33 cellular contexts compared by ENCODE assay signal in genomic region chr2:164860694-164861042, GRCh38. TPM values are rescaled to one million over a fixed set of nuclear protein-coding genes. Genes with fewer than 3 reads are reported as not detected.
A peak's percentile ranks its signal among the peaks of the same experiment; 100 is the strongest.
DNase-seq lines count a peak whose midpoint lies in the region; ATAC-seq, FAIRE-seq and TF ChIP-seq lines count a peak whose summit lies in the region.
"Had no signal": no experiment of that assay in that cellular context is flagged by ENCODE, and none has a peak within 500 bp of the region (broad histone marks: within the 10 kb centered on the region; RNA-seq: fewer than 3 reads in every experiment).

No MANE protein-coding gene starts in this region.

- peak overlapping the region; percentile 30 for H3K27ac Mint-ChIP-seq in Calu3 (ENCODE audit: unreplicated experiment)
- H3K27ac Mint-ChIP-seq: B cell; CD14-positive monocyte; CD4-positive, alpha-beta memory T cell; CD4-positive, alpha-beta T cell; CD4-positive, CD25-positive, alpha-beta regulatory T cell; CD8-positive, alpha-beta memory T cell; CD8-positive, alpha-beta T cell had no signal

- POLR2A ChIA-PET in HepG2 (lab: Yijun Ruan, JAX), result interaction anchor here (1.3 to 6.7 kb wide), 5 partner anchors 16 to 50 kb away, joined by 3 to 71 read pairs (median 9); partner anchors contain the start of gene COBLL1

- no peak for TF ChIP-seq RAD21 in HepG2 (CRISPR knock-in tag; IDR thresholded peaks at IDR 0.05)

- H3K4me3 Mint-ChIP-seq in Calu3 (ENCODE audit: low read depth, unreplicated experiment), result no peak overlapping the region
- H3K4me3 Mint-ChIP-seq: B cell; CD14-positive monocyte; CD4-positive, alpha-beta memory T cell; CD4-positive, alpha-beta T cell; CD4-positive, CD25-positive, alpha-beta regulatory T cell; CD8-positive, alpha-beta memory T cell; CD8-positive, alpha-beta T cell had no signal

- H3K27ac ChIP-seq in HepG2 (ENCODE audit: extremely low read length, insufficient read depth, low read length), result peak overlapping the region; percentile 65
- H3K27ac ChIP-seq in right lobe of liver, result no peak overlapping the region
- H3K27ac ChIP-seq in kidney (ENCODE audit: low read depth in 2 of 2, low read length in 2 of 2), result peak overlapping the region; percentile 5 to 38
- H3K27ac ChIP-seq: 22Rv1; A549; BLaER1; BLaER1 treated with 17β-estradiol and CSF1 and Interleukin-3, amounts not matched to agents 10 nM and 100 nM; C4-2B had no signal

- FAIRE-seq in HepG2 (lab: Jason Lieb, UNC) (no peak), kidney (lab: Jason Lieb, UNC) (no peak)
- FAIRE-seq: A549, D721Med had no signal

- H3K36me3 Mint-ChIP-seq in Calu3 (ENCODE audit: insufficient read depth, unreplicated experiment), result no peaks in the 10 kb centered on the region
- H3K36me3 Mint-ChIP-seq: CD14-positive monocyte; CD4-positive, alpha-beta memory T cell; CD4-positive, CD25-positive, alpha-beta regulatory T cell; CD8-positive, alpha-beta memory T cell; CD8-positive, alpha-beta T cell had no signal

- H3K36me3 ChIP-seq in HepG2 (replicated peaks in 1 of 2; ENCODE audit: control insufficient read depth in 1 of 2, insufficient read depth in 2 of 2, low read length in 2 of 2) (no peaks in the 10 kb centered on the region), right lobe of liver (no peaks in the 10 kb centered on the region), kidney (ENCODE audit: control insufficient read depth in 1 of 2, insufficient read depth in 2 of 2, low read length in 2 of 2) (no peaks in the 10 kb centered on the region)
- H3K36me3 ChIP-seq: BE2C; BLaER1; BLaER1 treated with 17β-estradiol and CSF1 and Interleukin-3, amounts not matched to agents 10 nM and 100 nM had no signal

- TF ChIP-seq POLR2A in HepG2 (IDR thresholded peaks at IDR 0.05; ENCODE audit: insufficient read depth in 1 of 2, low read depth in 2 of 2, low read length in 2 of 2) (no peak), right lobe of liver (IDR thresholded peaks at IDR 0.05) (no peak)

- H3K4me2 ChIP-seq in HepG2 (ENCODE audit: low read depth, low read length), result 0 out of 2 replicates have a peak overlapping the region, but pooled peaks have one; percentile 1
- H3K4me2 ChIP-seq: A549; BLaER1; BLaER1 treated with 17β-estradiol and CSF1 and Interleukin-3, amounts not matched to agents 10 nM and 100 nM had no signal

- H3K9me3 ChIP-seq in HepG2 (ENCODE audit: low read length) (no peaks in the 10 kb centered on the region), right lobe of liver (no peaks in the 10 kb centered on the region), kidney (ENCODE audit: control insufficient read depth in 1 of 2, low read length in 2 of 2) (no peaks in the 10 kb centered on the region)
- H3K9me3 ChIP-seq: A549; BE2C; BLaER1; BLaER1 treated with 17β-estradiol and CSF1 and Interleukin-3, amounts not matched to agents 10 nM and 100 nM; Caco-2 had no signal

- H2AFZ ChIP-seq in HepG2 (ENCODE audit: low read length), result peak overlapping the region; percentile 34

- TF ChIP-seq EP300 in HepG2 (IDR thresholded peaks at IDR 0.05; ENCODE audit: low read depth in 2 of 2, low read length in 2 of 2), result no peak
- TF ChIP-seq EP300 in HepG2 (CRISPR knock-in tag; IDR thresholded peaks at IDR 0.05; ENCODE audit: borderline replicate concordance), result no peak

- in situ Hi-C loops in HepG2 (cut with HindIII; ENCODE audit: extremely low pct_ligation_motif_present, low pct_unique_long_range_greater_than_20kb), result no loop called here

- BruUV-seq in HepG2 (replicated peaks; lab: Mats Ljungman, UMichigan), result no TSS peak
- BruUV-seq in Calu3 (replicated peaks; lab: Mats Ljungman, UMichigan), result no TSS peak

- DNase-seq in HepG2 (ENCODE audit: low spot score) (no peak), right lobe of liver (no peak), Calu3 (no peak), kidney (no peak), HUDEP-2 (lab: John Stamatoyannopoulos, UW; ENCODE audit: unreplicated experiment in 76 of 76) (no peak), NCI-H1092 treated with DMSO at 0.1 percent for 48 hours (lab: John Stamatoyannopoulos, UW) (no peak)
- DNase-seq: 8988T; ACHN; AML-193; BE2C; C1 segment of cervical spinal cord; Caco-2; CD4-positive, alpha-beta memory T cell; CD4-positive, alpha-beta T cell; CD4-positive, CD25-positive, alpha-beta regulatory T cell; CD8-positive, alpha-beta memory T cell; CD8-positive, alpha-beta T cell; COR-L47; DMS 273 treated with DMSO at 0.1 percent for 48 hours; DMS153; DMS53; DMS79; DMS79 treated with DMSO at 0.1 percent for 48 hours; DND-41; EL had no signal

- H3K4me1 Mint-ChIP-seq in Calu3 (ENCODE audit: low read depth, unreplicated experiment), result peaks cover 39% of the 10 kb centered on the region
- H3K4me1 Mint-ChIP-seq: CD14-positive monocyte; CD4-positive, alpha-beta memory T cell; CD4-positive, CD25-positive, alpha-beta regulatory T cell; CD8-positive, alpha-beta memory T cell had no signal

- peaks cover 33% of the 10 kb centered on the region for H3K4me1 ChIP-seq in HepG2 (ENCODE audit: insufficient read depth, low read length)
- H3K4me1 ChIP-seq in right lobe of liver, result no peaks in the 10 kb centered on the region
- no peaks in the 10 kb centered on the region for H3K4me1 ChIP-seq in kidney (ENCODE audit: control insufficient read depth in 1 of 2, insufficient read depth in 1 of 2, low read depth in 1 of 2, low read length in 2 of 2)
- H3K4me1 ChIP-seq: A549, BE2C, BLaER1, Caco-2 had no signal

- H3K27me3 ChIP-seq in HepG2 (ENCODE audit: control insufficient read depth in 1 of 2, insufficient read depth in 2 of 2, low read length in 2 of 2) (no peaks in the 10 kb centered on the region), right lobe of liver (no peaks in the 10 kb centered on the region)
- H3K27me3 ChIP-seq: BE2C; BLaER1; BLaER1 treated with 17β-estradiol and CSF1 and Interleukin-3, amounts not matched to agents 10 nM and 100 nM had no signal

- peak overlapping the region; percentile 4; the same call in 1 of the 2 replicates for H3K9ac ChIP-seq in HepG2 (ENCODE audit: insufficient read depth, low read depth, low read length)
- H3K9ac ChIP-seq in kidney (ENCODE audit: low read length in 2 of 2), result no peak overlapping the region
- H3K9ac ChIP-seq: BLaER1; BLaER1 treated with 17β-estradiol and CSF1 and Interleukin-3, amounts not matched to agents 10 nM and 100 nM had no signal

- ATAC-seq in HepG2 (no peak; the same call in 1 of the 3 replicates), right lobe of liver (no peak)
- ATAC-seq: A549; CD8-positive, alpha-beta T cell had no signal

- H3K9me3 Mint-ChIP-seq in Calu3 (ENCODE audit: low read depth, unreplicated experiment), result peaks cover 2% of the 10 kb centered on the region
- H3K9me3 Mint-ChIP-seq: CD4-positive, alpha-beta T cell; CD8-positive, alpha-beta T cell had no signal

- no peak for TF ChIP-seq CTCF in HepG2 (CRISPR knock-in tag; IDR thresholded peaks at IDR 0.05)
- TF ChIP-seq CTCF in right lobe of liver (IDR thresholded peaks at IDR 0.05), result no peak
- no peak for TF ChIP-seq CTCF in Calu3 (IDR thresholded peaks at IDR 0.05; ENCODE audit: unreplicated experiment)
- TF ChIP-seq CTCF in kidney (IDR thresholded peaks at IDR 0.05; ENCODE audit: borderline replicate concordance, extremely low read depth, insufficient read depth), result no peak

- intact Hi-C loops in HepG2 (cut with micrococcal nuclease; ENCODE audit: unreplicated experiment) (loop anchor here (2.0 kb wide), 1 partner anchor 20 kb away; the partner anchor contains the start of gene COBLL1), right lobe of liver (cut with DNase I) (no loop called here), Calu3 (cut with micrococcal nuclease; ENCODE audit: unreplicated experiment) (loop anchor here (2.0 kb wide), 1 partner anchor 42 kb away; no protein-coding TSS in a partner anchor), kidney (cut with DNase I) (no loop called here)

- no peaks in the 10 kb centered on the region for H4K20me1 ChIP-seq in HepG2 (ENCODE audit: insufficient read depth, low read length)
- H4K20me1 ChIP-seq: BLaER1; BLaER1 treated with 17β-estradiol and CSF1 and Interleukin-3, amounts not matched to agents 10 nM and 100 nM had no signal

- no peak overlapping the region for H3K4me3 ChIP-seq in HepG2 (replicated peaks in 1 of 3; ENCODE audit: insufficient read depth in 1 of 3, low read depth in 2 of 3, low read length in 3 of 3)
- no peak overlapping the region for H3K4me3 ChIP-seq in right lobe of liver
- H3K4me3 ChIP-seq in kidney (ENCODE audit: low read length in 2 of 2), result no peak overlapping the region
- H3K4me3 ChIP-seq: A549; BLaER1; BLaER1 treated with 17β-estradiol and CSF1 and Interleukin-3, amounts not matched to agents 10 nM and 100 nM had no signal

- H3K27me3 Mint-ChIP-seq in Calu3 (ENCODE audit: unreplicated experiment), result no peaks in the 10 kb centered on the region
- H3K27me3 Mint-ChIP-seq: B cell; CD4-positive, alpha-beta T cell; CD8-positive, alpha-beta memory T cell had no signal

- CTCF ChIA-PET in HepG2 (lab: Yijun Ruan, JAX; ENCODE audit: low intra/inter-chr PET ratio, low total read pairs) (no interaction called here), Calu3 (lab: Charles Lee) (interaction anchor here (1.1 to 2.9 kb wide), 2 partner anchors 17 to 19 kb away, joined by 3 to 17 read pairs; partner anchors contain the start of gene COBLL1)

- H3K79me2 ChIP-seq in HepG2 (ENCODE audit: insufficient read depth, low read length), result peaks cover 6% of the 10 kb centered on the region

RNA-seq across cellular contexts. Expression of gene COBLL1, which starts 19.0 kb away (rescaled TPM):
- total RNA-seq in HepG2 (2016; rRNA removed; fragmentation: Illumina TruSeq; extraction: Trizol) (85.4 and 86.8 TPM in 2 replicates), right lobe of liver (100 to 1,000 TPM in 1 of 6 experiments, 10 to 100 TPM in 5; 38.1 to 133 (median 67.6) TPM), Calu3 (2022) (44.9 and 56.9 TPM in 2 replicates), kidney (205 TPM)
- total RNA-seq in HepG2 (2016; cell fraction: cytosol; rRNA removed; fragmentation: Illumina TruSeq; extraction: Trizol; ENCODE audit: low read depth), result 35.1 and 42.3 TPM in 2 replicates
- total RNA-seq in HepG2 (2016; cell fraction: insoluble cytoplasmic fraction; rRNA removed; fragmentation: Illumina TruSeq; extraction: Trizol), result 73.7 and 77.7 TPM in 2 replicates
- 71.4 and 76.7 TPM in 2 replicates for total RNA-seq in HepG2 (2016; cell fraction: membrane; rRNA removed; fragmentation: Illumina TruSeq; extraction: Trizol)
- 248 and 259 TPM in 2 replicates for total RNA-seq in HepG2 (2016; cell fraction: nucleus; rRNA removed; fragmentation: Illumina TruSeq; extraction: Trizol)
- polyA plus RNA-seq in HepG2 (2011; rRNA removed) (24.8 and 32.6 TPM in 2 replicates), kidney (ENCODE audit: insufficient read depth, low read depth, low replicate concordance) (39.7 TPM)
- 19.5 and 26.5 TPM in 2 replicates for polyA plus RNA-seq in HepG2 (2011; cell fraction: cytosol; rRNA removed)
- 33.4 and 41.2 TPM in 2 replicates for polyA plus RNA-seq in HepG2 (2011; cell fraction: nucleus; rRNA removed)
- polyA plus RNA-seq in HepG2 (2012), result 31.4 and 38.1 TPM in 2 replicates
- 6.4 and 6.8 TPM in 2 replicates for polyA plus RNA-seq in HepG2 (2016; cell fraction: cytosol; fragmentation: Illumina TruSeq; extraction: Trizol; ENCODE audit: low read depth)
- 88.1 and 93.4 TPM in 2 replicates for polyA plus RNA-seq in HepG2 (2016; cell fraction: insoluble cytoplasmic fraction; fragmentation: Illumina TruSeq; extraction: Trizol; ENCODE audit: low read depth)
- polyA plus RNA-seq in HepG2 (2016; cell fraction: membrane; fragmentation: Illumina TruSeq; extraction: Trizol; ENCODE audit: low read depth), result 23.7 and 27.6 TPM in 2 replicates
- 92.3 and 103 TPM in 2 replicates for polyA plus RNA-seq in HepG2 (2016; cell fraction: nucleus; fragmentation: Illumina TruSeq; extraction: Trizol; ENCODE audit: insufficient read depth, low read depth)
- polyA minus RNA-seq in HepG2 (2011; rRNA and poly(A)+ RNA removed; ENCODE audit: low replicate concordance), result 16.0 and 59.5 TPM in 2 replicates
- polyA minus RNA-seq in HepG2 (2011; cell fraction: cytosol; rRNA and poly(A)+ RNA removed), result 45.9 and 59.2 TPM in 2 replicates
- polyA minus RNA-seq in HepG2 (2011; cell fraction: nucleus; rRNA and poly(A)+ RNA removed), result 337 and 403 TPM in 2 replicates
- total RNA-seq: CD4-positive, alpha-beta memory T cell; CD8-positive, alpha-beta memory T cell had no signal
- polyA plus RNA-seq: CD8-positive, alpha-beta memory T cell had no signal

Comparison
In these comparisons a context has a peak if more than half of its experiments do, and no peak if none do; other contexts are left out.
1. H3K27ac ChIP-seq: peak in HepG2 (single experiment) and kidney (2 of 2); none in right lobe of liver (0 of 3).
2. intact Hi-C loops: an anchor here in HepG2 (2.0 kb wide) and Calu3 (2.0 kb wide); none called in right lobe of liver and kidney.